In the genomic region with DNA sequence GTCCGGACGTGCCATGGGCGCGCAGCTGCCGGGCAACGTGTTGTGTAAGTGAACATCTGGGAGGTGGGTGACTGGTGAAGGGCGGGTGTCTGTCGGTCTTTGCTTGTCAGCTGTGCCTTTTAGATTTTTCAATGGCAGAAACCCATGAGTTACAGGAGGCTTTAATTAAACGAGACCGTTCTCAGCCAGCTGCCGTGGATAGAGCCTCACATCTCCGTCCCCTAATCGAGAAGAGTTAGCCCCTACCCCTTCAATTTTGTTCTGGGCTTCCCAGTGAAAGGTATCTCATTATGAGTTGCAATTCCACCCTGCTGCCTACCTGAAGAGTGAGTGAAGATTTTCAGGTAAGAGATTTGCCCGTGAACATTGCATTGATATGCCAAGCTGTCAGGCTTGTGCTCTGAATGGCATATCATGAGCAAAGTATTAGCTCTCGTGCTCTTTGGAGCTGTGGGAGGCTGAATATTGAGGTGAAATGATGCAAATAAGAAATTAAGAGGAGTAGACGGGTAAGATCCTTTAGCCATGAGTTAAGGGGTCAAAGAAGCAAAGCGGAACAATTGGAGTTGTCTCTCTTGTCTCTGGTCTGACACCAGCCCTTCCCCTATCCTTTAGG, we compare ENCODE assay signal across 8 cellular contexts.
DNase-seq lines count a peak whose midpoint lies in the region; ATAC-seq, FAIRE-seq and TF ChIP-seq lines count a peak whose summit lies in the region.

No MANE protein-coding gene starts in this region.

- ATAC-seq in SK-N-SH treated with all-trans-retinoic acid at 6 μM for 48 hours (no peak), HG02623 (IDR thresholded peaks at IDR 0.05; ENCODE audit: unreplicated experiment) (peak; percentile 31), HG02588 (IDR thresholded peaks at IDR 0.05; ENCODE audit: unreplicated experiment) (no peak)

- FAIRE-seq in urothelium cell line (lab: Jason Lieb, UNC), result no peak

- H3K36me3 ChIP-seq in SK-N-SH (replicated peaks in 1 of 2; ENCODE audit: control insufficient read depth in 1 of 2, insufficient read depth in 2 of 2, low read length in 1 of 2), result no peaks in the 10 kb centered on the region

- H2AFZ ChIP-seq in SK-N-SH (ENCODE audit: low read depth), result peak overlapping the region; percentile 89; the same call in 1 of the 2 replicates

- WGBS in SK-N-SH (ENCODE audit: low lambda C conversion rate), result 62% methylated on average over 10 of the region's 17 CpGs

- TF ChIP-seq RAD21 in SK-N-SH (IDR thresholded peaks at IDR 0.05; ENCODE audit: low read length), result no peak

- no peaks in the 10 kb centered on the region for H3K27me3 ChIP-seq in SK-N-SH (ENCODE audit: insufficient read depth)

- peak overlapping the region; percentile 93 for H3K4me2 ChIP-seq in SK-N-SH

- H3K9me3 ChIP-seq in SK-N-SH, result no peaks in the 10 kb centered on the region

- no peaks in the 10 kb centered on the region for H3K9me2 ChIP-seq in SK-N-SH

- H3K27ac ChIP-seq in SK-N-SH (ENCODE audit: low read depth in 2 of 2, low read length in 1 of 2) (no peak overlapping the region), RWPE1 (no peak overlapping the region; the same call in 1 of the 2 replicates)

- no peaks in the 10 kb centered on the region for H3K79me2 ChIP-seq in SK-N-SH (ENCODE audit: insufficient read depth)

- CTCF ChIA-PET in SK-N-SH (lab: Yijun Ruan, JAX), result interaction anchor here (1.0 to 3.2 kb wide), 10 partner anchors 10 to 382 kb away, joined by 3 to 25 read pairs (median 4); no protein-coding TSS in a partner anchor
- CTCF ChIA-PET in RWPE1 (lab: Yijun Ruan, JAX), result interaction anchor here (1.1 kb wide), 1 partner anchor 16 kb away, joined by 3 read pairs; no protein-coding TSS in a partner anchor

- H3K4me1 ChIP-seq in SK-N-SH (ENCODE audit: control insufficient read depth in 1 of 2, insufficient read depth in 2 of 2, low read depth in 1 of 2, low read length in 1 of 2), result peaks cover 0 to 12% of the 10 kb centered on the region in 2 experiments; a peak in 2 of 4 replicates

- no peaks in the 10 kb centered on the region for H4K20me1 ChIP-seq in SK-N-SH (ENCODE audit: insufficient read depth)

- POLR2A ChIA-PET in SK-N-SH (lab: Yijun Ruan, JAX), result interaction anchor here (1.0 kb wide), 1 partner anchor 25 kb away, joined by 3 read pairs; no protein-coding TSS in a partner anchor
- POLR2A ChIA-PET in RWPE1 (lab: Yijun Ruan, JAX; ENCODE audit: low non-redundant PET), result interaction anchor here (0.6 kb wide), 1 partner anchor 38 kb away, joined by 9 read pairs; no protein-coding TSS in a partner anchor

- H3F3A ChIP-seq in SK-N-SH (replicated peaks; ENCODE audit: insufficient read depth), result peaks cover 14% of the 10 kb centered on the region

- H3K4me3 ChIP-seq in SK-N-SH (ENCODE audit: low read depth in 2 of 2, low read length in 1 of 2), result peak overlapping the region; percentile 62 to 66

- TF ChIP-seq EP300 in SK-N-SH (IDR thresholded peaks at IDR 0.05; ENCODE audit: borderline replicate concordance in 1 of 2, low read depth in 1 of 2, low read length in 1 of 2), result no peak

- no peak for DNase-seq in SK-N-SH
- peak; percentile 16 for DNase-seq in RWPE1 (ENCODE audit: low spot score)
- DNase-seq in fibroblast of gingiva (ENCODE audit: low read depth), result peak; percentile 14
- peak; percentile 61 for DNase-seq in pons (ENCODE audit: low spot score)
- no peak for DNase-seq in urothelium cell line (ENCODE audit: low spot score)

- no peak for TF ChIP-seq CTCF in SK-N-SH (IDR thresholded peaks at IDR 0.05)
- no peak for TF ChIP-seq CTCF in RWPE1 (conservative IDR thresholded peaks at IDR 0.05; ENCODE audit: low read depth)

- no peak overlapping the region for H3K9ac ChIP-seq in SK-N-SH

TF ChIP-seq in SK-N-SH, 30 proteins besides CTCF, POLR2A, EP300 and RAD21:
- TF ChIP-seq GATA2 (CRISPR knock-in tag; IDR thresholded peaks at IDR 0.05), result no peak
- 0 out of 2 replicates have a peak, but pooled peaks have one; percentile 54 for TF ChIP-seq MXI1 (IDR thresholded peaks at IDR 0.05; ENCODE audit: low read depth, low read length)

TF ChIP-seq in SK-N-SH treated with all-trans-retinoic acid at 6 μM for 48 hours, 23 proteins besides CTCF, POLR2A, EP300 and RAD21:
- TF ChIP-seq ZNF70 (CRISPR knock-in tag; IDR thresholded peaks at IDR 0.05), result no peak
- no peak for TF ChIP-seq ZFP30 (CRISPR knock-in tag; IDR thresholded peaks at IDR 0.05)
- no peak for TF ChIP-seq ZNF565 (CRISPR knock-in tag; conservative IDR thresholded peaks at IDR 0.05; ENCODE audit: low read depth)
- no peak for TF ChIP-seq ISL1 (CRISPR knock-in tag; IDR thresholded peaks at IDR 0.05)
- TF ChIP-seq, protein P1, sequence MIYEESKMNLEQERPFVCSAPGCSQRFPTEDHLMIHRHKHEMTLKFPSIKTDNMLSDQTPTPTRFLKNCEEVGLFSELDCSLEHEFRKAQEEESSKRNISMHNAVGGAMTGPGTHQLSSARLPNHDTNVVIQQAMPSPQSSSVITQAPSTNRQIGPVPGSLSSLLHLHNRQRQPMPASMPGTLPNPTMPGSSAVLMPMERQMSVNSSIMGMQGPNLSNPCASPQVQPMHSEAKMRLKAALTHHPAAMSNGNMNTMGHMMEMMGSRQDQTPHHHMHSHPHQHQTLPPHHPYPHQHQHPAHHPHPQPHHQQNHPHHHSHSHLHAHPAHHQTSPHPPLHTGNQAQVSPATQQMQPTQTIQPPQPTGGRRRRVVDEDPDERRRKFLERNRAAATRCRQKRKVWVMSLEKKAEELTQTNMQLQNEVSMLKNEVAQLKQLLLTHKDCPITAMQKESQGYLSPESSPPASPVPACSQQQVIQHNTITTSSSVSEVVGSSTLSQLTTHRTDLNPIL (CRISPR knock-in tag; IDR thresholded peaks at IDR 0.05; ENCODE audit: low read depth), result no peak
- TF ChIP-seq, protein P2, sequence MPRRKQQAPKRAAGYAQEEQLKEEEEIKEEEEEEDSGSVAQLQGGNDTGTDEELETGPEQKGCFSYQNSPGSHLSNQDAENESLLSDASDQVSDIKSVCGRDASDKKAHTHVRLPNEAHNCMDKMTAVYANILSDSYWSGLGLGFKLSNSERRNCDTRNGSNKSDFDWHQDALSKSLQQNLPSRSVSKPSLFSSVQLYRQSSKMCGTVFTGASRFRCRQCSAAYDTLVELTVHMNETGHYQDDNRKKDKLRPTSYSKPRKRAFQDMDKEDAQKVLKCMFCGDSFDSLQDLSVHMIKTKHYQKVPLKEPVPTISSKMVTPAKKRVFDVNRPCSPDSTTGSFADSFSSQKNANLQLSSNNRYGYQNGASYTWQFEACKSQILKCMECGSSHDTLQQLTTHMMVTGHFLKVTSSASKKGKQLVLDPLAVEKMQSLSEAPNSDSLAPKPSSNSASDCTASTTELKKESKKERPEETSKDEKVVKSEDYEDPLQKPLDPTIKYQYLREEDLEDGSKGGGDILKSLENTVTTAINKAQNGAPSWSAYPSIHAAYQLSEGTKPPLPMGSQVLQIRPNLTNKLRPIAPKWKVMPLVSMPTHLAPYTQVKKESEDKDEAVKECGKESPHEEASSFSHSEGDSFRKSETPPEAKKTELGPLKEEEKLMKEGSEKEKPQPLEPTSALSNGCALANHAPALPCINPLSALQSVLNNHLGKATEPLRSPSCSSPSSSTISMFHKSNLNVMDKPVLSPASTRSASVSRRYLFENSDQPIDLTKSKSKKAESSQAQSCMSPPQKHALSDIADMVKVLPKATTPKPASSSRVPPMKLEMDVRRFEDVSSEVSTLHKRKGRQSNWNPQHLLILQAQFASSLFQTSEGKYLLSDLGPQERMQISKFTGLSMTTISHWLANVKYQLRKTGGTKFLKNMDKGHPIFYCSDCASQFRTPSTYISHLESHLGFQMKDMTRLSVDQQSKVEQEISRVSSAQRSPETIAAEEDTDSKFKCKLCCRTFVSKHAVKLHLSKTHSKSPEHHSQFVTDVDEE (CRISPR knock-in tag; IDR thresholded peaks at IDR 0.05), result no peak
- no peak for TF ChIP-seq ZC3H10 (CRISPR knock-in tag; IDR thresholded peaks at IDR 0.05)
- TF ChIP-seq, protein P3, sequence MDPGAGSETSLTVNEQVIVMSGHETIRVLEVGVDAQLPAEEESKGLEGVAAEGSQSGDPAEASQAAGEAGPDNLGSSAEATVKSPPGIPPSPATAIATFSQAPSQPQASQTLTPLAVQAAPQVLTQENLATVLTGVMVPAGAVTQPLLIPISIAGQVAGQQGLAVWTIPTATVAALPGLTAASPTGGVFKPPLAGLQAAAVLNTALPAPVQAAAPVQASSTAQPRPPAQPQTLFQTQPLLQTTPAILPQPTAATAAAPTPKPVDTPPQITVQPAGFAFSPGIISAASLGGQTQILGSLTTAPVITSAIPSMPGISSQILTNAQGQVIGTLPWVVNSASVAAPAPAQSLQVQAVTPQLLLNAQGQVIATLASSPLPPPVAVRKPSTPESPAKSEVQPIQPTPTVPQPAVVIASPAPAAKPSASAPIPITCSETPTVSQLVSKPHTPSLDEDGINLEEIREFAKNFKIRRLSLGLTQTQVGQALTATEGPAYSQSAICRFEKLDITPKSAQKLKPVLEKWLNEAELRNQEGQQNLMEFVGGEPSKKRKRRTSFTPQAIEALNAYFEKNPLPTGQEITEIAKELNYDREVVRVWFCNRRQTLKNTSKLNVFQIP (CRISPR knock-in tag; IDR thresholded peaks at IDR 0.05; ENCODE audit: borderline replicate concordance, low read depth), result no peak
- TF ChIP-seq, protein P4, sequence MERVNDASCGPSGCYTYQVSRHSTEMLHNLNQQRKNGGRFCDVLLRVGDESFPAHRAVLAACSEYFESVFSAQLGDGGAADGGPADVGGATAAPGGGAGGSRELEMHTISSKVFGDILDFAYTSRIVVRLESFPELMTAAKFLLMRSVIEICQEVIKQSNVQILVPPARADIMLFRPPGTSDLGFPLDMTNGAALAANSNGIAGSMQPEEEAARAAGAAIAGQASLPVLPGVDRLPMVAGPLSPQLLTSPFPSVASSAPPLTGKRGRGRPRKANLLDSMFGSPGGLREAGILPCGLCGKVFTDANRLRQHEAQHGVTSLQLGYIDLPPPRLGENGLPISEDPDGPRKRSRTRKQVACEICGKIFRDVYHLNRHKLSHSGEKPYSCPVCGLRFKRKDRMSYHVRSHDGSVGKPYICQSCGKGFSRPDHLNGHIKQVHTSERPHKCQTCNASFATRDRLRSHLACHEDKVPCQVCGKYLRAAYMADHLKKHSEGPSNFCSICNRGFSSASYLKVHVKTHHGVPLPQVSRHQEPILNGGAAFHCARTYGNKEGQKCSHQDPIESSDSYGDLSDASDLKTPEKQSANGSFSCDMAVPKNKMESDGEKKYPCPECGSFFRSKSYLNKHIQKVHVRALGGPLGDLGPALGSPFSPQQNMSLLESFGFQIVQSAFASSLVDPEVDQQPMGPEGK (CRISPR knock-in tag; IDR thresholded peaks at IDR 0.05; ENCODE audit: borderline replicate concordance), result no peak
- TF ChIP-seq OSR1 (CRISPR knock-in tag; IDR thresholded peaks at IDR 0.05), result no peak
- TF ChIP-seq ESRRG (CRISPR knock-in tag; IDR thresholded peaks at IDR 0.05), result no peak

Comparison
In these comparisons a context has a peak if more than half of its experiments do, and no peak if none do; other contexts are left out.
1. DNase-seq: peak in RWPE1 (single experiment), fibroblast of gingiva (single experiment) and pons (single experiment); none in SK-N-SH (single experiment) and urothelium cell line (single experiment).